13 cellular contexts compared by ENCODE assay signal in the genomic region with DNA sequence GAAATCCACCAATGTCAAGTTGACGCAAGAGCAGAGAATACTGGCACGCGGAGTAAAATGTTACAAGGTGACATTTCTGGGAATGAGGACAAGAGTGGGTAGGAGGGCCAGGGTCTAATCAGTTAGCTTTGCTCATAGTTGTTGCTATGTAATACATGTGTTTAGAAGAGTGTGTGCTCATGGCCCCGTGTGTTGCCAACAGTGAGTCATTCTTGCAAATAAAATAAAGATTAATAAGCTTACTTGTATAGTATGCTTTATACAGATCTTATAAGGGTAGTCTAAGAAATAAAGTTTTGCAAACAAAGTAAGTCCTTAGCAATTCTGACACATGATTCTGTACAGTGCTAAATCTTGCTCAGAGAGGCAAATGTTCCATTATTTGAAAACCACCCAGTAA.
A peak's percentile ranks its signal among the peaks of the same experiment; 100 is the strongest.
DNase-seq lines count a peak whose midpoint lies in the region; ATAC-seq and TF ChIP-seq lines count a peak whose summit lies in the region.
"Had no signal": no experiment of that assay in that cellular context is flagged by ENCODE, and none has a peak within 500 bp of the region (broad histone marks: within the 10 kb centered on the region; RNA-seq: fewer than 3 reads in every experiment).

No MANE protein-coding gene starts in this region.

- no peaks in the 10 kb centered on the region for H3K36me3 ChIP-seq in rectal smooth muscle tissue (ENCODE audit: control insufficient read depth, insufficient read depth, low read length)
- no peaks in the 10 kb centered on the region for H3K36me3 ChIP-seq in HAP-1 (replicated peaks)
- H3K36me3 ChIP-seq: colonic mucosa had no signal

- no peak for TF ChIP-seq CTCF in AG10803 (conservative IDR thresholded peaks at IDR 0.05; ENCODE audit: low read length)
- no peak for TF ChIP-seq CTCF in VCaP (conservative IDR thresholded peaks at IDR 0.05)

- H3K27me3 ChIP-seq in rectal smooth muscle tissue (ENCODE audit: control insufficient read depth, insufficient read depth, low read length), result no peaks in the 10 kb centered on the region
- no peaks in the 10 kb centered on the region for H3K27me3 ChIP-seq in HAP-1 (ENCODE audit: low read depth)
- H3K27me3 ChIP-seq: colonic mucosa, spleen had no signal

- no peak overlapping the region for H3K4me3 Mint-ChIP-seq in activated T-helper 17 cell treated with anti-CD3 and anti-CD28 coated beads, Interleukin-2, amount 50 U/mL, for 72 hours

- H3K4me3 ChIP-seq in AG10803 (ENCODE audit: low read length), result no peak overlapping the region
- H3K4me3 ChIP-seq in rectal smooth muscle tissue (ENCODE audit: low read length), result no peak overlapping the region
- no peak overlapping the region for H3K4me3 ChIP-seq in HAP-1
- H3K4me3 ChIP-seq: colonic mucosa, spleen had no signal

- H3K4me1 ChIP-seq in rectal smooth muscle tissue (ENCODE audit: control insufficient read depth, insufficient read depth, low read length) (peaks cover 5% of the 10 kb centered on the region), HAP-1 (no peaks in the 10 kb centered on the region)
- H3K4me1 ChIP-seq: colonic mucosa, spleen had no signal

- H3K27me3 Mint-ChIP-seq in activated T-helper 17 cell treated with anti-CD3 and anti-CD28 coated beads, Interleukin-2, amount 50 U/mL, for 72 hours, result no peaks in the 10 kb centered on the region

- peak overlapping the region; percentile 41; the same call in 1 of the 2 replicates for H3K27ac ChIP-seq in VCaP
- peak overlapping the region; percentile 21 for H3K27ac ChIP-seq in rectal smooth muscle tissue (ENCODE audit: low read depth, low read length)
- H3K27ac ChIP-seq: colonic mucosa, spleen had no signal

- peaks cover 3% of the 10 kb centered on the region for H3K9me3 Mint-ChIP-seq in activated T-helper 17 cell treated with anti-CD3 and anti-CD28 coated beads, Interleukin-2, amount 50 U/mL, for 72 hours

- H3K36me3 Mint-ChIP-seq in activated T-helper 17 cell treated with anti-CD3 and anti-CD28 coated beads, Interleukin-2, amount 50 U/mL, for 72 hours (ENCODE audit: low read depth), result peaks cover 1% of the 10 kb centered on the region

- H3K4me1 Mint-ChIP-seq in activated T-helper 17 cell treated with anti-CD3 and anti-CD28 coated beads, Interleukin-2, amount 50 U/mL, for 72 hours, result no peaks in the 10 kb centered on the region

- peak; percentile 89 for DNase-seq in AG10803 (ENCODE audit: low read depth)
- DNase-seq in glomerular visceral epithelial cell (ENCODE audit: extremely low spot score), result peak; percentile 51
- DNase-seq in HAP-1 (ENCODE audit: low spot score in 2 of 2), result no peak
- DNase-seq: activated CD8-positive, alpha-beta memory T cell treated with anti-CD3 and anti-CD28 coated beads, Interleukin-2, amount 50 U/mL, for 48 hours; colonic mucosa; NCI-H446 treated with DMSO at 0.1 percent for 48 hours; spleen; stimulated activated naive CD4-positive, alpha-beta T cell had no signal

- H3K9me3 ChIP-seq in HAP-1, result no peaks in the 10 kb centered on the region
- H3K9me3 ChIP-seq: colonic mucosa had no signal

- H3K27ac Mint-ChIP-seq in activated T-helper 17 cell treated with anti-CD3 and anti-CD28 coated beads, Interleukin-2, amount 50 U/mL, for 72 hours, result no peak overlapping the region

- ATAC-seq in HG03097 (IDR thresholded peaks at IDR 0.05; ENCODE audit: low FRiP score, unreplicated experiment) (no peak), GM21360 (IDR thresholded peaks at IDR 0.05; ENCODE audit: unreplicated experiment) (no peak)
- ATAC-seq in activated T-helper 17 cell treated with anti-CD3 and anti-CD28 coated beads, Interleukin-2, amount 50 U/mL, for 72 hours (replicated peaks), result no peak

- in situ Hi-C loops in HAP-1 (cut with MboI; ENCODE audit: low sequenced_read_pairs), result no loop called here

- no peak overlapping the region for H3K9ac ChIP-seq in rectal smooth muscle tissue (ENCODE audit: low read length)

Comparison
In these comparisons a context has a peak if more than half of its experiments do, and no peak if none do; other contexts are left out.
1. DNase-seq: peak in AG10803 (single experiment) and glomerular visceral epithelial cell (single experiment); none in HAP-1 (0 of 2).